In the genomic region with DNA sequence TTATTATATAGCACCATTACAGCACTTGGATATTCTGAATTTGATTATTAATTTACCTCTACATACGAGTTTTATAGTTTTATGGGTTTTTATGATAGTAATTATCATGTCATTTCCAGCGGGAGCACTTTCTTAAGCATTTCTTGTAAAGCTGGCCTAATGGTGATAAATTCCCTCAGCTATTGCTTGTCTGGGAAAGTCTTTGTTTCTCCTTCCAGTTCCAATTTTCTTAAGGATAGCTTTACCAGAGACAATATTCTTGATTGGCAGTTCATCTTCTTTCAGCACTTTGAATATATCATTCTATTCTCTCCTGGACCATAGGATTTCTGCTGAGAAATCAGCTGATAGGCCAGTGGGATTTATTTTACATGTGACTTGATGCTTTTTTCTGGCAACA, we compare ENCODE assay signal across 33 cellular contexts.
"Had no signal": no experiment of that assay in that cellular context is flagged by ENCODE, and none has a peak within 500 bp of the region (broad histone marks: within the 10 kb centered on the region; RNA-seq: fewer than 3 reads in every experiment).

No MANE protein-coding gene starts in this region.

- DNase-seq: activated effector memory CD4-positive, alpha-beta T cell treated with anti-CD3 and anti-CD28 coated beads, Interleukin-2, amount 50 U/mL, for 16 hours; activated effector memory CD4-positive, alpha-beta T cell treated with Interleukin-2 at 50 U/mL for 16 hours; activated gamma-delta T cell; activated gamma-delta T cell treated with Interleukin-2 at 50 U/mL for 16 hours; activated naive CD4-positive, alpha-beta T cell; activated naive CD4-positive, alpha-beta T cell treated with anti-CD3 and anti-CD28 coated beads for 36 hours; activated naive CD4-positive, alpha-beta T cell treated with anti-CD3 and anti-CD28 coated beads, Interleukin-2, amount 10 ng/mL, durations not matched to agents 7 days and 5 days; activated naive CD4-positive, alpha-beta T cell treated with anti-CD3 and anti-CD28 coated beads, Interleukin-2, amount 50 U/mL, for 16 hours; activated naive CD4-positive, alpha-beta T cell treated with Interleukin-2 at 50 U/mL for 16 hours; activated naive CD8-positive, alpha-beta T cell treated with anti-CD3 and anti-CD28 coated beads for 36 hours; activated naive CD8-positive, alpha-beta T cell treated with anti-CD3 and anti-CD28 coated beads, Interleukin-2, amount 10 ng/mL, durations not matched to agents 7 days and 5 days; activated naive CD8-positive, alpha-beta T cell treated with anti-CD3 and anti-CD28 coated beads, Interleukin-2, amount 50 U/mL, for 24 hours; activated T-cell treated with anti-CD3 and anti-CD28 coated beads, Interleukin-2, amount 50 U/mL, for 24 hours; activated T-cell treated with anti-CD3 and anti-CD28 coated beads, Interleukin-2, amount 50 U/mL, for 4 hours; activated T-cell treated with anti-CD3 and anti-CD28 coated beads, Interleukin-2, amount 50 U/mL, for 48 hours; activated T-cell treated with anti-CD3 and anti-CD28 coated beads, Interleukin-2, amount 50 U/mL, for 72 hours; adrenal gland; amniotic stem cell; amygdala; anterior cingulate cortex; aorta; body of pancreas; brain microvascular endothelial cell; caudate nucleus; central memory CD4-positive, alpha-beta T cell; cerebellar nuclear complex had no signal

- FAIRE-seq: astrocyte, bronchial epithelial cell had no signal

- H3K4me3 ChIP-seq: adrenal gland, ascending aorta, body of pancreas, breast epithelium, cardiac muscle cell had no signal

- H3K4me1 ChIP-seq: adrenal gland, ascending aorta, body of pancreas, breast epithelium had no signal

- H3K36me3 ChIP-seq: adrenal gland, ascending aorta, brain microvascular endothelial cell, breast epithelium, cardiac muscle cell had no signal

- H3K27ac ChIP-seq: adrenal gland, ascending aorta, body of pancreas, brain microvascular endothelial cell, breast epithelium, cardiac muscle cell had no signal

- H3K9me3 ChIP-seq: adrenal gland had no signal

- H3K27me3 ChIP-seq: adrenal gland, ascending aorta, body of pancreas, brain microvascular endothelial cell, breast epithelium, cardiac muscle cell had no signal

- ATAC-seq: activated naive CD4-positive, alpha-beta T cell treated with anti-CD3 and anti-CD28 coated beads, Interleukin-2, amount 50 U/mL, for 72 hours; activated naive CD8-positive, alpha-beta T cell treated with anti-CD3 and anti-CD28 coated beads, Interleukin-2, amount 50 U/mL, for 24 hours; activated T-cell treated with anti-CD3 and anti-CD28 coated beads, Interleukin-2, amount 50 U/mL, for 4 hours; activated T-cell treated with anti-CD3 and anti-CD28 coated beads, Interleukin-2, amount 50 U/mL, for 72 hours; activated T-helper 17 cell treated with anti-CD3 and anti-CD28 coated beads, Interleukin-2, amount 50 U/mL, for 72 hours; body of pancreas had no signal
